ENCODE assay signal across 21 cellular contexts in genomic region chr18:74006160-74006559, GRCh38.
"Had no signal": no experiment of that assay in that cellular context is flagged by ENCODE, and none has a peak within 500 bp of the region (broad histone marks: within the 10 kb centered on the region; RNA-seq: fewer than 3 reads in every experiment).

No MANE protein-coding gene starts in this region.

- H3K9ac ChIP-seq: KMS-11 had no signal

- FAIRE-seq: HTR-8/SVneo, K562, RCC 7860 had no signal

- H3K4me1 ChIP-seq: SJSA1 had no signal

- H3K4me2 ChIP-seq: KMS-11 had no signal

- H3K36me3 ChIP-seq: SJSA1 had no signal

- H3K27ac ChIP-seq: HL-60, KMS-11, SJSA1, SK-N-MC had no signal

- H3K4me3 ChIP-seq: K562, SJSA1, SK-N-MC had no signal

- DNase-seq: Kasumi-1, MM.1S, NCI-H1092 treated with DMSO at 0.1 percent for 48 hours, NCI-H1436 treated with DMSO at 0.1 percent for 48 hours, NCI-H1694, NCI-H187 treated with DMSO at 0.1 percent for 48 hours, NCI-H2029 treated with DMSO at 0.1 percent for 48 hours, NCI-H2171 treated with DMSO at 0.1 percent for 48 hours, NCI-H524, NCI-H526 treated with DMSO at 0.1 percent for 48 hours, NCI-H774, Right ventricle myocardium superior, RPMI8226, SIG-M5 had no signal

- H3K27me3 ChIP-seq: SJSA1 had no signal

- H3K9me3 ChIP-seq: SJSA1 had no signal
